1 cellular context compared by ENCODE assay signal in the genomic region with DNA sequence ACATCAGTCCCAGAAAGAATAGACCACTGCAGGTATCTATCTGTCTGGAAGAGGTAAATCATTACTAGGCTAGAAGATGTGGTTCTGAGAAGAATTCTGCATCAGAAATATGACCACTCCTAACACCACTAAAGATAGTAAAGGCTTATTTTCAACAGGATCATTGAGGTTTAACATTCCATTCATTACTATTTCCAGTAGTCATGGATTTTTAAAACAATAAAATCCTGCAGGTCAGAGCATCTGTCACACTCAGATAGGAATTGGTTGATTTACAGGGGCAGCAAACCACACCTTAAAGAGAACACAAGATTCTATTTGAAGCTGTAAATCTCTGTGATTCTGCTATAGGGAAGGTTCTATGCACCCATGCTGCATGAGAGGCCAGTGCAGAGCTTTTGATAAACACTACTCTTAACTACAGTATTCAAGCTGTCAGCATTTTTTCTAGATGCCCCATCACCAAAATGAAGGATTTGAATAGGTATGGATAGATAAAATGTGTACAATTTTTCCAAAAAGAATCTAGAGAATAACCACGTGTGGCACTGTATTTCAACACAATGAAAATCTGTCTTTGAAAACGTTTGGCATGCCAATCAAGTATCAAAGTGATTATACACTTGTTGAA.
TF ChIP-seq lines count a peak whose summit lies in the region.

No MANE protein-coding gene starts in this region.

TF ChIP-seq in HCT116, 20 proteins besides CTCF, POLR2A, EP300 and RAD21 (continued from another document):
- TF ChIP-seq EZH2phosphoT487 (IDR thresholded peaks at IDR 0.05; ENCODE audit: borderline replicate concordance) (no peak), ZNF274 (IDR thresholded peaks at IDR 0.05; ENCODE audit: low read depth, low read length) (no peak)
- TF ChIP-seq, protein P1, sequence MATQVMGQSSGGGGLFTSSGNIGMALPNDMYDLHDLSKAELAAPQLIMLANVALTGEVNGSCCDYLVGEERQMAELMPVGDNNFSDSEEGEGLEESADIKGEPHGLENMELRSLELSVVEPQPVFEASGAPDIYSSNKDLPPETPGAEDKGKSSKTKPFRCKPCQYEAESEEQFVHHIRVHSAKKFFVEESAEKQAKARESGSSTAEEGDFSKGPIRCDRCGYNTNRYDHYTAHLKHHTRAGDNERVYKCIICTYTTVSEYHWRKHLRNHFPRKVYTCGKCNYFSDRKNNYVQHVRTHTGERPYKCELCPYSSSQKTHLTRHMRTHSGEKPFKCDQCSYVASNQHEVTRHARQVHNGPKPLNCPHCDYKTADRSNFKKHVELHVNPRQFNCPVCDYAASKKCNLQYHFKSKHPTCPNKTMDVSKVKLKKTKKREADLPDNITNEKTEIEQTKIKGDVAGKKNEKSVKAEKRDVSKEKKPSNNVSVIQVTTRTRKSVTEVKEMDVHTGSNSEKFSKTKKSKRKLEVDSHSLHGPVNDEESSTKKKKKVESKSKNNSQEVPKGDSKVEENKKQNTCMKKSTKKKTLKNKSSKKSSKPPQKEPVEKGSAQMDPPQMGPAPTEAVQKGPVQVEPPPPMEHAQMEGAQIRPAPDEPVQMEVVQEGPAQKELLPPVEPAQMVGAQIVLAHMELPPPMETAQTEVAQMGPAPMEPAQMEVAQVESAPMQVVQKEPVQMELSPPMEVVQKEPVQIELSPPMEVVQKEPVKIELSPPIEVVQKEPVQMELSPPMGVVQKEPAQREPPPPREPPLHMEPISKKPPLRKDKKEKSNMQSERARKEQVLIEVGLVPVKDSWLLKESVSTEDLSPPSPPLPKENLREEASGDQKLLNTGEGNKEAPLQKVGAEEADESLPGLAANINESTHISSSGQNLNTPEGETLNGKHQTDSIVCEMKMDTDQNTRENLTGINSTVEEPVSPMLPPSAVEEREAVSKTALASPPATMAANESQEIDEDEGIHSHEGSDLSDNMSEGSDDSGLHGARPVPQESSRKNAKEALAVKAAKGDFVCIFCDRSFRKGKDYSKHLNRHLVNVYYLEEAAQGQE (IDR thresholded peaks at IDR 0.05; ENCODE audit: low read depth), result no peak
